Comparison of ENCODE assay signal across 8 cellular contexts in the genomic region with DNA sequence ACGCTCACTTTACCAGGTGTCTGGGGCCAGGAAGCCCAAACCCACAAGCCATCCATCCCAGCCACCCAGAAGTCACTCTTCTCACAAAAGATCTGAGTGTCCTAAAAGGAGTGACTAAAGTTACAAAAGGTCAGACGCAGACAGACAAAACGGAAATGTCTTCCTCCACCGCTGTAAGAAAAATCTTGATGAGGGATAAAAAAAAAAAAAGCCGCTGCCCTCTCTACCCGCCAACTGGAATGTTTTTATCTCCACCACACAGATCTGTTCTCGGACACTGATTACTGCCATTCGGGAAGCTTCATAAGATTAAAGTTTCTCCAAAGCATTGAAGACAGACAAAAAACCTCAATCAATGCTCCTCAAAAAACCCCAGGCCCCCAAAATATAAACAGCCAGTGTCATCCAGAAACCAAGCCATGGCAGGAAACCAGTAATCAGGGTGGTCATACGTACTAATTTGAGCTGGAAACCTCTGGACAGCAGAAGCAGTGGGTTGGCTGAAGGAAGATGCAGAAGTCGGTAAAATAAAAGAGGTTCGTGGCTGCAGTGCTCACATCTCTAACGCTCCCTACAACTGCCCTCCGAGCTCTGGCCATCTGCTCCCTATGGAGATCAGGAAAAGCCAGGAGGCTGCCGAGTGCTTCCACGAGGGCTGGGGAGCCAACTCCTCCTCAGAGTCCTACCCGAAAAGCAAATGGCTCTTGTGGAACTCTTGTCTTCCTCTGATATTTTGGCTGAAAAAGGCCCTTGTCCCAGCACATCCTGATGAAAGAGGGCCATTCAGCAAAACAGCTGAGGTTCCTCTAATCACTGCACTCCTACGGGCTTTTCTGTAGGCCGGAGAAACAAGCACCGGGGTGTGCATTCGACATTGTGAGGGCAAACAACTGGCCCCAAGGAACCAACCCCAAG. TPM values are rescaled to one million over a fixed set of nuclear protein-coding genes. Genes with fewer than 3 reads are reported as not detected.
DNase-seq lines count a peak whose midpoint lies in the region; ATAC-seq and TF ChIP-seq lines count a peak whose summit lies in the region.

No MANE protein-coding gene starts in this region.

- H3K4me1 Mint-ChIP-seq in MCF 10A (ENCODE audit: insufficient read depth, unreplicated experiment) = peaks cover 17% of the 10 kb centered on the region

- H3K36me3 ChIP-seq in breast epithelium = no peaks in the 10 kb centered on the region
- H3K36me3 ChIP-seq in uterus = no peaks in the 10 kb centered on the region

- peak overlapping the region; percentile 72 to 89 for H3K27ac ChIP-seq in breast epithelium
- peak overlapping the region; percentile 73 to 89 for H3K27ac ChIP-seq in coronary artery
- H3K27ac ChIP-seq in uterus = peak overlapping the region; percentile 79 to 84

- DNase-seq in breast epithelium (ENCODE audit: low spot score in 2 of 2) = no peak
- DNase-seq in MCF 10A (ENCODE audit: unreplicated experiment) = no peak
- DNase-seq in coronary artery (ENCODE audit: low spot score) = no peak
- DNase-seq in myocyte (ENCODE audit: low read depth) = peak; percentile 55
- DNase-seq in uterus = no peak
- DNase-seq in GOT3 (lab: John Stamatoyannopoulos, UW) = no peak

- intact Hi-C loops in breast epithelium (cut with DNase I; ENCODE audit: low total_unique reads) (no loop called here), MCF 10A (cut with micrococcal nuclease) (no loop called here), uterus (cut with DNase I; ENCODE audit: low total_unique reads) (no loop called here)

- H3K36me3 Mint-ChIP-seq in MCF 10A (ENCODE audit: insufficient read depth, unreplicated experiment) = peaks cover 42% of the 10 kb centered on the region

- POLR2A ChIA-PET in MCF 10A (lab: Yijun Ruan, JAX) = interaction anchor here (0.7 to 3.7 kb wide), 3 partner anchors 11 to 130 kb away, joined by 4 to 23 read pairs (median 18); no protein-coding TSS in a partner anchor

- ATAC-seq in HG02642 (IDR thresholded peaks at IDR 0.05; ENCODE audit: poor library complexity, unreplicated experiment) = no peak
- ATAC-seq in GM21529 (IDR thresholded peaks at IDR 0.05; ENCODE audit: unreplicated experiment) = no peak

- TF ChIP-seq POLR2A in breast epithelium (IDR thresholded peaks at IDR 0.05) (no peak), uterus (IDR thresholded peaks at IDR 0.05) (no peak)

- TF ChIP-seq CTCF in breast epithelium (IDR thresholded peaks at IDR 0.05) (no peak), MCF 10A (IDR thresholded peaks at IDR 0.05; ENCODE audit: unreplicated experiment) (no peak), coronary artery (IDR thresholded peaks at IDR 0.05) (no peak), uterus (IDR thresholded peaks at IDR 0.05) (no peak)

- no TSS peak for BruUV-seq in MCF 10A (replicated peaks; lab: Mats Ljungman, UMichigan)

- H3K4me1 ChIP-seq in breast epithelium (peaks cover 0 to 4% of the 10 kb centered on the region in 2 donors), uterus (peaks cover 8 to 12% of the 10 kb centered on the region in 2 donors)

- CTCF ChIA-PET in MCF 10A (lab: Yijun Ruan, JAX) = interaction anchor here (0.7 to 2.8 kb wide), 5 partner anchors 12 to 263 kb away, joined by 3 to 10 read pairs (median 4); no protein-coding TSS in a partner anchor

- no peaks in the 10 kb centered on the region for H3K27me3 Mint-ChIP-seq in MCF 10A (ENCODE audit: insufficient read depth, unreplicated experiment)

- no peaks in the 10 kb centered on the region for H3K27me3 ChIP-seq in breast epithelium
- H3K27me3 ChIP-seq in uterus = no peaks in the 10 kb centered on the region

- H3K9me3 ChIP-seq in breast epithelium (no peaks in the 10 kb centered on the region), uterus (no peaks in the 10 kb centered on the region)

- no peak overlapping the region for H3K27ac Mint-ChIP-seq in MCF 10A (ENCODE audit: low read depth, unreplicated experiment)

- no peaks in the 10 kb centered on the region for H3K9me3 Mint-ChIP-seq in MCF 10A (ENCODE audit: unreplicated experiment)

- H3K4me3 ChIP-seq in breast epithelium = peak overlapping the region in 1 of 3 donors; percentile 38
- H3K4me3 ChIP-seq in coronary artery = peak overlapping the region; percentile 55
- no peak overlapping the region for H3K4me3 ChIP-seq in uterus

- H3K4me3 Mint-ChIP-seq in MCF 10A (ENCODE audit: unreplicated experiment) = no peak overlapping the region

RNA-seq across cellular contexts. Expression of gene SSH1, which starts 30.3 kb away (rescaled TPM):
- total RNA-seq in breast epithelium (10 to 100 TPM; 13.3 to 15.4 (median 13.8) TPM), MCF 10A (2022) (33.4 and 41.4 TPM in 2 replicates), myocyte (12.2 and 14.3 TPM in 2 replicates), uterus (10 to 100 TPM in 2 of 4 donors, 1 to 10 TPM in 2; 8.7 to 55.4 (median 10.7) TPM)
- polyA plus RNA-seq in myocyte (2012) = 37.7 TPM

RNA-seq across cellular contexts. Expression of gene DAO, which starts 52.8 kb away (rescaled TPM):
- total RNA-seq in breast epithelium (not detected), MCF 10A (2022) (not detected in 2 replicates), myocyte (not detected in 2 replicates), uterus (not detected)
- polyA plus RNA-seq in myocyte (2012) = not detected
